Comparison of ENCODE assay signal across 9 cellular contexts in the genomic region with DNA sequence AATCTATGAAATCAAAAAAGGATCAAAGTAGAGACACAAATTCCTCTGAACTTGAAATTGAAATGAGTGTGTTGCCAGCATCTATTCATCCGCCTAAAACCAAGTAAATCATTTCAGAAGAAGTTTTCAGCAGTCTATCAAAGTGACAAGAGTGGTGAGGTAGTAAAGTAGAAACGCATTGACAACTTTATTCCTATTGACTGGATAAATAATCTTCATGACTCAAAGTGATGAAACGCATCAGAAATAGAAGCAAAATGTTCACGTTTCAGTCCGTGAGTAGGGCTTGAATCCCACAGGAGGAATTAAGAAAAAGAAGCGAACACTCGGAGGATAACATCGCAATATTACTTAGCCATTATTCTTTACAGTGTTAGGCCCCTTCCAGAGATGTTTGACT.
"Had no signal": no experiment of that assay in that cellular context is flagged by ENCODE, and none has a peak within 500 bp of the region (broad histone marks: within the 10 kb centered on the region; RNA-seq: fewer than 3 reads in every experiment).

No MANE protein-coding gene starts in this region.

- H3K4me2 ChIP-seq: GM23338 had no signal

- ATAC-seq: GM23338, HCT116 had no signal

- H3K4me3 ChIP-seq: GM23248, GM23338, HAP-1 had no signal

- H3K27ac ChIP-seq: GM23248 had no signal

- H3K9me3 ChIP-seq: HAP-1 had no signal

- H3K36me3 ChIP-seq: HAP-1 had no signal

- H3K4me1 ChIP-seq: HAP-1 had no signal

- DNase-seq: GM23248, GOT3, H7, H9, HCEC 1CT, HFFc6 had no signal

- H2AFZ ChIP-seq: GM23248, GM23338 had no signal

- H3K9ac ChIP-seq: GM23248 had no signal
